Comparison of ENCODE assay signal across 11 cellular contexts in the genomic region with DNA sequence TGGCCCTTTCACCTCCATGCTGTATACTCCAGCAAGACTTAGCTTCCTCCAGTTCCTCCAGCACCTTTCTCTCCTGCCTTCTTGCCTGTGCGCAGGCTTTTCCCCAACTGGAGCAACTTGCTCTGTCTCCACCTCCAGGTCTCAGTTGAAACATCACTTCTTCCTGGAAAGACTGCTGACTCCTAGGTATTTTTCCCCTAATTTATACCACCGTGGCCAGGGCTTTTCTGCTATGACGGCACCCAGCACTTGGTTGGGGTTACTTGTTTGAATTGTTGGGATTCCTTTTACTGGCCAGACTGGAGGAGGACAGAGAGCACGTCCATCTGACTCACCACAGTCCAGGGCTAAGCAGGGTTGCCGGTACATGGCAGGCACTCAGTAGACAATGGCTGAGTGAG.
A peak's percentile ranks its signal among the peaks of the same experiment; 100 is the strongest.
DNase-seq lines count a peak whose midpoint lies in the region; ATAC-seq and TF ChIP-seq lines count a peak whose summit lies in the region.
"Had no signal": no experiment of that assay in that cellular context is flagged by ENCODE, and none has a peak within 500 bp of the region (broad histone marks: within the 10 kb centered on the region; RNA-seq: fewer than 3 reads in every experiment).

No MANE protein-coding gene starts in this region.

- H3K4me1 ChIP-seq in right cardiac atrium (ENCODE audit: control insufficient read depth, insufficient read depth, low read length) = no peaks in the 10 kb centered on the region

- peaks cover 2% of the 10 kb centered on the region for H3K9me3 ChIP-seq in right cardiac atrium (ENCODE audit: control insufficient read depth, low read length)

- H3K4me3 ChIP-seq in right cardiac atrium (ENCODE audit: low read length) = no peak overlapping the region
- H3K4me3 ChIP-seq: cardiac muscle cell had no signal

- intact Hi-C loops in right cardiac atrium (cut with DNase I) = no loop called here

- no peaks in the 10 kb centered on the region for H3K27me3 ChIP-seq in right cardiac atrium (ENCODE audit: control insufficient read depth, insufficient read depth)
- H3K27me3 ChIP-seq: cardiac muscle cell had no signal

- H3K27ac Mint-ChIP-seq in chondrocyte (ENCODE audit: unreplicated experiment) = peak overlapping the region; percentile 82
- peak overlapping the region; percentile 18 to 34 (median 28) for H3K27ac Mint-ChIP-seq in nephron

- H3K27me3 Mint-ChIP-seq in chondrocyte (ENCODE audit: low read depth) (no peaks in the 10 kb centered on the region), nephron (ENCODE audit: low read depth) (peaks cover 46% of the 10 kb centered on the region)

- no peak overlapping the region for H3K27ac ChIP-seq in right cardiac atrium (ENCODE audit: low read length)
- H3K27ac ChIP-seq: cardiac muscle cell had no signal

- DNase-seq in DMS 273 (lab: John Stamatoyannopoulos, UW; ENCODE audit: unreplicated experiment) (peak; percentile 43), M059J (ENCODE audit: low read depth) (peak; percentile 93), chondrocyte (ENCODE audit: low spot score) (no peak), right cardiac atrium (no peak), NCI-H510A treated with DMSO at 0.1 percent for 48 hours (lab: John Stamatoyannopoulos, UW) (no peak), HuH-7.5 (ENCODE audit: low spot score) (no peak)
- DNase-seq: activated CD8-positive, alpha-beta memory T cell treated with anti-CD3 and anti-CD28 coated beads, Interleukin-2, amount 50 U/mL, for 4 hours; MM.1S had no signal

- H3K9me3 Mint-ChIP-seq in chondrocyte (ENCODE audit: low read depth) (peaks cover 3% of the 10 kb centered on the region), nephron (peaks cover 2% of the 10 kb centered on the region)

- H3K4me3 Mint-ChIP-seq in chondrocyte (ENCODE audit: unreplicated experiment) (peak overlapping the region; percentile 10), nephron (no peak overlapping the region)

- H3K36me3 Mint-ChIP-seq in chondrocyte (ENCODE audit: low read depth) = peaks cover 3% of the 10 kb centered on the region
- no peaks in the 10 kb centered on the region for H3K36me3 Mint-ChIP-seq in nephron (ENCODE audit: low read depth)

- TF ChIP-seq CTCF in chondrocyte (IDR thresholded peaks at IDR 0.05) (peak; percentile 59), nephron (IDR thresholded peaks at IDR 0.05; ENCODE audit: unreplicated experiment in 3 of 3) (no peak)

- WGBS in right cardiac atrium = 59% methylated on average over 5 of the region's 5 CpGs

- H3K4me1 Mint-ChIP-seq in chondrocyte (ENCODE audit: low read depth) = peaks cover 29% of the 10 kb centered on the region
- peaks cover 25% of the 10 kb centered on the region for H3K4me1 Mint-ChIP-seq in nephron

- no peak for ATAC-seq in right cardiac atrium
- no peak for ATAC-seq in GM18498 (IDR thresholded peaks at IDR 0.05; ENCODE audit: unreplicated experiment)

Comparison
In these comparisons a context has a peak if more than half of its experiments do, and no peak if none do; other contexts are left out.
1. DNase-seq: peak in DMS 273 (single experiment) and M059J (single experiment); none in chondrocyte (single experiment), right cardiac atrium (0 of 3), NCI-H510A treated with DMSO at 0.1 percent for 48 hours (single experiment) and HuH-7.5 (single experiment).